ENCODE assay signal across 11 cellular contexts in genomic region chr3:172270767-172271166, GRCh38.
DNase-seq lines count a peak whose midpoint lies in the region; ATAC-seq, FAIRE-seq and TF ChIP-seq lines count a peak whose summit lies in the region.
"Had no signal": no experiment of that assay in that cellular context is flagged by ENCODE, and none has a peak within 500 bp of the region (broad histone marks: within the 10 kb centered on the region; RNA-seq: fewer than 3 reads in every experiment).

No MANE protein-coding gene starts in this region.

- no peak for TF ChIP-seq POLR2A in GM12892 (IDR thresholded peaks at IDR 0.05; ENCODE audit: low read depth, low read length)

- intact Hi-C loops in left colon (cut with DNase I, micrococcal nuclease): no loop called here

- peak; percentile 92 for FAIRE-seq in GM12892 (lab: Jason Lieb, UNC)

- ATAC-seq in GM19438 (IDR thresholded peaks at IDR 0.05; ENCODE audit: low read depth, unreplicated experiment) (peak; percentile 92), HG02870 (IDR thresholded peaks at IDR 0.05; ENCODE audit: unreplicated experiment) (peak; percentile 95), HG03565 (IDR thresholded peaks at IDR 0.05; ENCODE audit: unreplicated experiment) (peak; percentile 95), left colon (no peak)
- no peak for ATAC-seq in stimulated activated naive CD8-positive, alpha-beta T cell treated with anti-CD3 and anti-CD28 coated beads, Interleukin-15, Interleukin-2, amounts not matched to agents 100 U/mL and 50 U/mL, for 24 hours
- ATAC-seq: activated naive CD4-positive, alpha-beta T cell treated with anti-CD3 and anti-CD28 coated beads, Interleukin-2, amount 50 U/mL, for 72 hours had no signal

- DNase-seq in GM12892 (ENCODE audit: insufficient read length): peak; percentile 6
- DNase-seq in NCI-H2171 treated with DMSO at 0.1 percent for 48 hours (lab: John Stamatoyannopoulos, UW): no peak
- no peak for DNase-seq in stimulated activated naive CD8-positive, alpha-beta T cell treated with anti-CD3 and anti-CD28 coated beads, Interleukin-15, Interleukin-2, amounts not matched to agents 100 U/mL and 50 U/mL, for 24 hours
- no peak for DNase-seq in kidney tubule cell (ENCODE audit: low spot score)
- DNase-seq in left colon: no peak
- DNase-seq: naive B cell, NCI-H1694 treated with DMSO at 0.1 percent for 48 hours had no signal

Comparison
In these comparisons a context has a peak if more than half of its experiments do, and no peak if none do; other contexts are left out.
1. ATAC-seq: peak in GM19438 (single experiment), HG02870 (single experiment) and HG03565 (single experiment); none in stimulated activated naive CD8-positive, alpha-beta T cell treated with anti-CD3 and anti-CD28 coated beads, Interleukin-15, Interleukin-2, amounts not matched to agents 100 U/mL and 50 U/mL, for 24 hours (single experiment) and left colon (single experiment).